ENCODE assay signal across 8 cellular contexts in genomic region chr17:50425682-50426471, GRCh38. TPM values are rescaled to one million over a fixed set of nuclear protein-coding genes. Genes with fewer than 3 reads are reported as not detected.
A peak's percentile ranks its signal among the peaks of the same experiment; 100 is the strongest.
DNase-seq lines count a peak whose midpoint lies in the region; ATAC-seq and TF ChIP-seq lines count a peak whose summit lies in the region.

A gene with protein sequence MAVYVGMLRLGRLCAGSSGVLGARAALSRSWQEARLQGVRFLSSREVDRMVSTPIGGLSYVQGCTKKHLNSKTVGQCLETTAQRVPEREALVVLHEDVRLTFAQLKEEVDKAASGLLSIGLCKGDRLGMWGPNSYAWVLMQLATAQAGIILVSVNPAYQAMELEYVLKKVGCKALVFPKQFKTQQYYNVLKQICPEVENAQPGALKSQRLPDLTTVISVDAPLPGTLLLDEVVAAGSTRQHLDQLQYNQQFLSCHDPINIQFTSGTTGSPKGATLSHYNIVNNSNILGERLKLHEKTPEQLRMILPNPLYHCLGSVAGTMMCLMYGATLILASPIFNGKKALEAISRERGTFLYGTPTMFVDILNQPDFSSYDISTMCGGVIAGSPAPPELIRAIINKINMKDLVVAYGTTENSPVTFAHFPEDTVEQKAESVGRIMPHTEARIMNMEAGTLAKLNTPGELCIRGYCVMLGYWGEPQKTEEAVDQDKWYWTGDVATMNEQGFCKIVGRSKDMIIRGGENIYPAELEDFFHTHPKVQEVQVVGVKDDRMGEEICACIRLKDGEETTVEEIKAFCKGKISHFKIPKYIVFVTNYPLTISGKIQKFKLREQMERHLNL (plus strand): TSS chr17:50426218. CDS start chr17:50426262, 44 bp downstream.

- TF ChIP-seq CTCF in GM12864 (IDR thresholded peaks at IDR 0.05; ENCODE audit: low read depth, low read length, missing control alignments) (no peak), Panc1 (IDR thresholded peaks at IDR 0.05) (no peak), fibroblast of the aortic adventitia (IDR thresholded peaks at IDR 0.05; ENCODE audit: insufficient read depth, low read length) (no peak), neural crest cell (conservative IDR thresholded peaks at IDR 0.05) (no peak)

- no peak for DNase-seq in GM12864 (ENCODE audit: low read depth)
- DNase-seq in Panc1 (ENCODE audit: low read depth, low spot score): no peak
- DNase-seq in activated T-helper 1 cell treated with anti-CD3 and anti-CD28 coated beads, Interleukin-12 subunit alpha, Interleukin-12 subunit beta, Interleukin-2, Interleukin-4 antibody, amounts not matched to agents 30 ng/mL and 10 ng/mL and 1 ng/mL, durations not matched to agents 14 hours and 24 hours and 36 hours (ENCODE audit: low spot score): peak; percentile 66
- peak; percentile 32 for DNase-seq in fibroblast of the aortic adventitia (ENCODE audit: low read depth)
- DNase-seq in neural crest cell (ENCODE audit: low read depth, low spot score): peak; percentile 45

- CTCF ChIA-PET in Panc1 (lab: Charles Lee): interaction anchor here (0.5 to 0.7 kb wide), 3 partner anchors 31 to 357 kb away, joined by 3 to 16 read pairs (median 4); no protein-coding TSS in a partner anchor

- no peaks in the 10 kb centered on the region for H3K27me3 Mint-ChIP-seq in activated T-helper 1 cell treated with anti-CD3 and anti-CD28 coated beads, Interleukin-12 subunit alpha, Interleukin-12 subunit beta, Interleukin-2, Interleukin-4 antibody, amounts not matched to agents 30 ng/mL and 10 ng/mL and 1 ng/mL, durations not matched to agents 14 hours and 24 hours and 36 hours (ENCODE audit: insufficient read depth)
- no peaks in the 10 kb centered on the region for H3K27me3 Mint-ChIP-seq in neural crest cell (ENCODE audit: low read depth)

- in situ Hi-C loops in Panc1 (cut with HindIII; ENCODE audit: low pct_unique_long_range_greater_than_20kb, low sequenced_read_pairs): no loop called here

- no TSS peak for BruUV-seq in Panc1 (replicated peaks; lab: Mats Ljungman, UMichigan)

- POLR2A ChIA-PET in Panc1 (lab: Charles Lee): interaction anchor here (0.6 kb wide), 1 partner anchor 72 kb away, joined by 4 read pairs; no protein-coding TSS in a partner anchor

- H3K27ac ChIP-seq in Panc1 (ENCODE audit: low read length) (peak within 1 kb of the TSS; percentile 78), stomach smooth muscle (ENCODE audit: low read length) (peak within 1 kb of the TSS; percentile 62)

- no peaks in the 10 kb centered on the region for H3K27me3 ChIP-seq in Panc1 (ENCODE audit: control insufficient read depth, insufficient read depth, low read length)
- no peaks in the 10 kb centered on the region for H3K27me3 ChIP-seq in stomach smooth muscle (ENCODE audit: control insufficient read depth in 1 of 2, insufficient read depth in 2 of 2, low read length in 2 of 2)

- peak within 1 kb of the TSS; percentile 72 for H3K27ac Mint-ChIP-seq in activated T-helper 1 cell treated with anti-CD3 and anti-CD28 coated beads, Interleukin-12 subunit alpha, Interleukin-12 subunit beta, Interleukin-2, Interleukin-4 antibody, amounts not matched to agents 30 ng/mL and 10 ng/mL and 1 ng/mL, durations not matched to agents 14 hours and 24 hours and 36 hours
- peak within 1 kb of the TSS; percentile 78 for H3K27ac Mint-ChIP-seq in neural crest cell (ENCODE audit: unreplicated experiment)

- H3K4me3 Mint-ChIP-seq in activated T-helper 1 cell treated with anti-CD3 and anti-CD28 coated beads, Interleukin-12 subunit alpha, Interleukin-12 subunit beta, Interleukin-2, Interleukin-4 antibody, amounts not matched to agents 30 ng/mL and 10 ng/mL and 1 ng/mL, durations not matched to agents 14 hours and 24 hours and 36 hours: peak within 1 kb of the TSS; percentile 91
- peak within 1 kb of the TSS; percentile 85 for H3K4me3 Mint-ChIP-seq in neural crest cell

- H3K4me1 Mint-ChIP-seq in activated T-helper 1 cell treated with anti-CD3 and anti-CD28 coated beads, Interleukin-12 subunit alpha, Interleukin-12 subunit beta, Interleukin-2, Interleukin-4 antibody, amounts not matched to agents 30 ng/mL and 10 ng/mL and 1 ng/mL, durations not matched to agents 14 hours and 24 hours and 36 hours (ENCODE audit: low read depth): peaks cover 35% of the 10 kb centered on the region
- peaks cover 36% of the 10 kb centered on the region for H3K4me1 Mint-ChIP-seq in neural crest cell

- H3K4me1 ChIP-seq in Panc1 (ENCODE audit: control insufficient read depth, insufficient read depth, low read length): peaks cover 20% of the 10 kb centered on the region
- H3K4me1 ChIP-seq in stomach smooth muscle (ENCODE audit: control insufficient read depth, insufficient read depth, low read length): peaks cover 24% of the 10 kb centered on the region

- intact Hi-C loops in Panc1 (cut with micrococcal nuclease; ENCODE audit: unreplicated experiment): no loop called here
- intact Hi-C loops in activated T-helper 1 cell treated with anti-CD3 and anti-CD28 coated beads, Interleukin-12 subunit alpha, Interleukin-12 subunit beta, Interleukin-2, Interleukin-4 antibody, amounts not matched to agents 30 ng/mL and 10 ng/mL and 1 ng/mL, durations not matched to agents 14 hours and 24 hours and 36 hours (cut with micrococcal nuclease): loop anchor here (1.0 to 2.0 kb wide), 2 partner anchors 29 to 53 kb away; partner anchors contain the start of genes EME1, LRRC59 and MRPL27

- peak; percentile 61 for ATAC-seq in HG02798 (IDR thresholded peaks at IDR 0.05; ENCODE audit: poor library complexity, unreplicated experiment)
- peak; percentile 92 for ATAC-seq in Panc1
- ATAC-seq in HG03025 (IDR thresholded peaks at IDR 0.05; ENCODE audit: low FRiP score, unreplicated experiment): no peak

- H3K9me3 ChIP-seq in Panc1 (ENCODE audit: control insufficient read depth, insufficient read depth, low read depth, low read length): no peaks in the 10 kb centered on the region
- H3K9me3 ChIP-seq in stomach smooth muscle (ENCODE audit: control insufficient read depth in 2 of 2, low read length in 2 of 2): no peaks in the 10 kb centered on the region

- peaks cover 2% of the 10 kb centered on the region for H3K36me3 Mint-ChIP-seq in activated T-helper 1 cell treated with anti-CD3 and anti-CD28 coated beads, Interleukin-12 subunit alpha, Interleukin-12 subunit beta, Interleukin-2, Interleukin-4 antibody, amounts not matched to agents 30 ng/mL and 10 ng/mL and 1 ng/mL, durations not matched to agents 14 hours and 24 hours and 36 hours (ENCODE audit: low read depth)
- H3K36me3 Mint-ChIP-seq in neural crest cell (ENCODE audit: low read depth): no peaks in the 10 kb centered on the region

- H3K4me3 ChIP-seq in GM12864 (ENCODE audit: low read depth, low read length) (peak within 1 kb of the TSS; percentile 60), Panc1 (ENCODE audit: low read depth in 2 of 2, low read length in 2 of 2) (peak within 1 kb of the TSS; percentile 58 to 66), fibroblast of the aortic adventitia (ENCODE audit: low read depth, low read length) (peak within 1 kb of the TSS; percentile 75), stomach smooth muscle (ENCODE audit: low read length in 2 of 2) (peak within 1 kb of the TSS; percentile 76 to 78)

- H3K36me3 ChIP-seq in Panc1 (ENCODE audit: control insufficient read depth, insufficient read depth, low read length) (no peaks in the 10 kb centered on the region; the same call in 1 of the 2 replicates), stomach smooth muscle (ENCODE audit: control insufficient read depth in 2 of 2, insufficient read depth in 2 of 2, low read length in 2 of 2) (no peaks in the 10 kb centered on the region)

- no peaks in the 10 kb centered on the region for H3K9me3 Mint-ChIP-seq in activated T-helper 1 cell treated with anti-CD3 and anti-CD28 coated beads, Interleukin-12 subunit alpha, Interleukin-12 subunit beta, Interleukin-2, Interleukin-4 antibody, amounts not matched to agents 30 ng/mL and 10 ng/mL and 1 ng/mL, durations not matched to agents 14 hours and 24 hours and 36 hours
- H3K9me3 Mint-ChIP-seq in neural crest cell: peaks cover 3% of the 10 kb centered on the region

- peak within 1 kb of the TSS; percentile 61 to 82 for H3K9ac ChIP-seq in stomach smooth muscle (ENCODE audit: low read length in 2 of 2)

RNA-seq across cellular contexts. Expression of the gene that starts here (rescaled TPM):
- total RNA-seq in Panc1 (2021; ENCODE audit: unreplicated experiment): 17.2 TPM
- polyA plus RNA-seq in Panc1 (2012; ENCODE audit: insufficient read length): 35.8 TPM
- total RNA-seq in activated T-helper 1 cell treated with anti-CD3 and anti-CD28 coated beads, Interleukin-12 subunit alpha, Interleukin-12 subunit beta, Interleukin-2, Interleukin-4 antibody, amounts not matched to agents 30 ng/mL and 10 ng/mL and 1 ng/mL, durations not matched to agents 14 hours and 24 hours and 36 hours: 8.8 and 11.3 TPM in 2 replicates
- total RNA-seq in fibroblast of the aortic adventitia (ENCODE audit: low replicate concordance): 15.7 and 273 TPM in 2 replicates
- 31.5 and 34.5 TPM in 2 replicates for total RNA-seq in neural crest cell

Comparison
In these comparisons a context has a peak if more than half of its experiments do, and no peak if none do; other contexts are left out.
1. DNase-seq: peak in activated T-helper 1 cell treated with anti-CD3 and anti-CD28 coated beads, Interleukin-12 subunit alpha, Interleukin-12 subunit beta, Interleukin-2, Interleukin-4 antibody, amounts not matched to agents 30 ng/mL and 10 ng/mL and 1 ng/mL, durations not matched to agents 14 hours and 24 hours and 36 hours (single experiment), fibroblast of the aortic adventitia (single experiment) and neural crest cell (single experiment); none in GM12864 (single experiment) and Panc1 (single experiment).
2. Peak in every context shown above with its lines, with median percentiles within 50 percentile points of each other: H3K4me3 ChIP-seq.